16 cellular contexts compared by ENCODE assay signal in genomic region chr20:36070451-36070850, GRCh38.
DNase-seq lines count a peak whose midpoint lies in the region; ATAC-seq and TF ChIP-seq lines count a peak whose summit lies in the region.
"Had no signal": no experiment of that assay in that cellular context is flagged by ENCODE, and none has a peak within 500 bp of the region (broad histone marks: within the 10 kb centered on the region; RNA-seq: fewer than 3 reads in every experiment).

No MANE protein-coding gene starts in this region.

- DNase-seq in WTC11 (ENCODE audit: low spot score) (peak; percentile 28), hippocampal formation (lab: John Stamatoyannopoulos, UW) (peak; percentile 27 to 38), pons (ENCODE audit: low spot score) (peak; percentile 61), NOMO-1 treated with DMSO at 0.1 percent for 48 hours (lab: John Stamatoyannopoulos, UW; ENCODE audit: unreplicated experiment) (no peak)
- no peak for DNase-seq in stimulated activated CD4-positive, alpha-beta T cell treated with anti-CD3 and anti-CD28 coated beads, Interleukin-4, amount 100 ng/mL, for 24 hours
- DNase-seq: activated CD4-positive, alpha-beta T cell treated with anti-CD3 and anti-CD28 coated beads for 1 hour; EL; mucosa of descending colon; NCI-H1417; NCI-H446 treated with DMSO at 0.1 percent for 48 hours; stimulated activated naive B cell treated with anti-CD40 and anti-IgM and Interleukin-4, amounts not matched to agents 10 μg/mL and 1 μg/mL and 100 μg/mL, for 72 hours; T-helper 17 cell had no signal

- CTCF ChIA-PET in HEK293 (lab: Yijun Ruan, JAX), result interaction anchor here (0.6 kb wide), 1 partner anchor 58 kb away, joined by 4 read pairs; no protein-coding TSS in a partner anchor
- CTCF ChIA-PET in WTC11 (lab: Charles Lee), result interaction anchor here (0.7 to 2.8 kb wide), 6 partner anchors 68 to 132 kb away, joined by 3 to 16 read pairs (median 3); partner anchors contain the start of gene SCAND1

- ATAC-seq in WTC11, result peak; percentile 92
- ATAC-seq in HG02973 (IDR thresholded peaks at IDR 0.05; ENCODE audit: unreplicated experiment), result no peak
- ATAC-seq: mucosa of descending colon; Panc1; stimulated activated naive B cell treated with anti-CD40 and anti-IgM and Interleukin-4, amounts not matched to agents 10 μg/mL and 1 μg/mL and 100 μg/mL, for 72 hours; T-helper 17 cell had no signal

- no peaks in the 10 kb centered on the region for H3K36me3 ChIP-seq in HEK293 (ENCODE audit: control insufficient read depth in 2 of 2, insufficient read depth in 1 of 2, low read length in 2 of 2)
- H3K36me3 ChIP-seq: BLaER1 treated with 17β-estradiol and CSF1 and Interleukin-3, amounts not matched to agents 10 nM and 100 nM had no signal

- H3K9me3 Mint-ChIP-seq in WTC11, result no peaks in the 10 kb centered on the region
- H3K9me3 Mint-ChIP-seq: stimulated activated naive B cell treated with anti-CD40 and anti-IgM and Interleukin-4, amounts not matched to agents 10 μg/mL and 1 μg/mL and 100 μg/mL, for 72 hours had no signal

- no peaks in the 10 kb centered on the region for H3K4me1 ChIP-seq in HEK293 (ENCODE audit: control insufficient read depth, insufficient read depth, low read length)

- no peak for TF ChIP-seq CTCF in HEK293 (tag by site-specific recombination; IDR thresholded peaks at IDR 0.05)
- TF ChIP-seq CTCF in WTC11 (IDR thresholded peaks at IDR 0.05), result no peak

- POLR2A ChIA-PET in HEK293 (lab: Yijun Ruan, JAX), result interaction anchor here (0.6 kb wide), 2 partner anchors 19 to 286 kb away, joined by 3 read pairs; no protein-coding TSS in a partner anchor
- POLR2A ChIA-PET in WTC11 (lab: Charles Lee), result no interaction called here

- H3K4me3 Mint-ChIP-seq in WTC11, result no peak overlapping the region
- H3K4me3 Mint-ChIP-seq: stimulated activated naive B cell treated with anti-CD40 and anti-IgM and Interleukin-4, amounts not matched to agents 10 μg/mL and 1 μg/mL and 100 μg/mL, for 72 hours; T-helper 17 cell had no signal

- no peaks in the 10 kb centered on the region for H3K9me3 ChIP-seq in HEK293 (ENCODE audit: control insufficient read depth, insufficient read depth, low read depth, low read length)
- H3K9me3 ChIP-seq: BLaER1 treated with 17β-estradiol and CSF1 and Interleukin-3, amounts not matched to agents 10 nM and 100 nM; mucosa of descending colon had no signal

- peaks cover 12% of the 10 kb centered on the region for H3K4me1 Mint-ChIP-seq in WTC11

- no peak overlapping the region for H3K4me3 ChIP-seq in HEK293 (ENCODE audit: low read depth, low read length)
- H3K4me3 ChIP-seq: BLaER1 treated with 17β-estradiol and CSF1 and Interleukin-3, amounts not matched to agents 10 nM and 100 nM; mucosa of descending colon had no signal

- peaks cover 26% of the 10 kb centered on the region for H3K27me3 Mint-ChIP-seq in WTC11 (ENCODE audit: low read depth)

- no peak overlapping the region for H3K27ac Mint-ChIP-seq in WTC11
- H3K27ac Mint-ChIP-seq: stimulated activated naive B cell treated with anti-CD40 and anti-IgM and Interleukin-4, amounts not matched to agents 10 μg/mL and 1 μg/mL and 100 μg/mL, for 72 hours; T-helper 17 cell had no signal

- H3K36me3 Mint-ChIP-seq in WTC11, result no peaks in the 10 kb centered on the region
- H3K36me3 Mint-ChIP-seq: stimulated activated naive B cell treated with anti-CD40 and anti-IgM and Interleukin-4, amounts not matched to agents 10 μg/mL and 1 μg/mL and 100 μg/mL, for 72 hours had no signal

- no peak overlapping the region for H3K27ac ChIP-seq in HEK293 (ENCODE audit: extremely low read depth, low read depth, low read length)
- H3K27ac ChIP-seq: BLaER1 treated with 17β-estradiol and CSF1 and Interleukin-3, amounts not matched to agents 10 nM and 100 nM had no signal

TF ChIP-seq in HEK293, 187 proteins besides CTCF, POLR2A, EP300 and RAD21:
- TF ChIP-seq TSHZ1 (tag by site-specific recombination; IDR thresholded peaks at IDR 0.05; ENCODE audit: borderline replicate concordance), result no peak
- peak; percentile 83 for TF ChIP-seq ZIC2 (tag by site-specific recombination; IDR thresholded peaks at IDR 0.05)
- peak; percentile 54; the same call in 1 of the 2 replicates for TF ChIP-seq GLIS1 (tag by site-specific recombination; IDR thresholded peaks at IDR 0.05)
- no peak for TF ChIP-seq ZFP69B (tag by site-specific recombination; IDR thresholded peaks at IDR 0.05)

TF ChIP-seq in WTC11, 78 proteins besides CTCF, POLR2A, EP300 and RAD21:
- TF ChIP-seq ZNF423 (CRISPR knock-in tag; IDR thresholded peaks at IDR 0.05) (peak; percentile 57; the same call in 1 of the 2 replicates), GABPB1 (CRISPR knock-in tag; IDR thresholded peaks at IDR 0.05) (peak; percentile 94), ZNF263 (CRISPR knock-in tag; IDR thresholded peaks at IDR 0.05; ENCODE audit: low read depth) (0 out of 2 replicates have a peak, but pooled peaks have one; percentile 24), TP53 (CRISPR knock-in tag; IDR thresholded peaks at IDR 0.05) (no peak)

Comparison
In these comparisons a context has a peak if more than half of its experiments do, and no peak if none do; other contexts are left out.
1. DNase-seq: peak in WTC11 (single experiment), hippocampal formation (2 of 2) and pons (single experiment); none in stimulated activated CD4-positive, alpha-beta T cell treated with anti-CD3 and anti-CD28 coated beads, Interleukin-4, amount 100 ng/mL, for 24 hours (single experiment) and NOMO-1 treated with DMSO at 0.1 percent for 48 hours (single experiment).
2. Of the 8 proteins assayed by ChIP-seq in both HEK293 and WTC11: peak only in HEK293: none; only in WTC11: ZNF423; in both: none; in neither: 7.